Comparison of ENCODE assay signal across 1 cellular context in the genomic region with DNA sequence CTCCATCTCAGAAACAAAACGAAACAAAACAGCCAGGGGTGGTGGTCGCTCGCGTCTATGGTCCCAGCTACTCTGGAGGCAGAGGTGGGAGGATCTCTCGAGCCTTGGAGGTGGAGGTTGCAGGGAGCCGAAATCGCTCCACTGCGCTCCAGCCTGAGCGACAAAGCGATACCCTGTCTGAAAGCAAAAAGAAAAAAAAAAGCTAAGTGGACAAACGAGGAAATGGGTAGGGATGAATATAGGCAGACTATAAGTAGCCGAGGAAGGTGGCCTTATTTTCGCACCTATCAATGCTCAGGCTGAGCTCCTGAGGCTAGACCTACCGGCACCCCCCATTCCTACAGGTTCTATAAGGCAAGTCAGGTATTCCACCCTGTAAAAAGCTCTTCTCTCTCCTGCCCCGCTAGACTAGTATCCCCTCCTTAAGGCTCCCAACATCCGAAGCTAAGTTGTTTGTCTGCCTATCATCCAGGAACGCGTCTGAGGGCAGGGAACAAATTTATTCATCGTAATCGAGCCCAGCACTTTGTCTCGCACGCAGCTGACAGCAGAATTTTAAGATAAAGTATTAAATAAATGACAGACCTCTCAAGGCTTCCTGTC.
TF ChIP-seq lines count a peak whose summit lies in the region.

No MANE protein-coding gene starts in this region.

TF ChIP-seq in H1, 55 proteins besides CTCF, POLR2A, EP300 and RAD21 (continued from another document):
- TF ChIP-seq SIN3A (conservative IDR thresholded peaks at IDR 0.05 in 1 of 2, IDR thresholded peaks at IDR 0.05 in 1 of 2; ENCODE audit: low read depth in 1 of 2, low read length in 2 of 2) = 0 out of 4 replicates have a peak, but pooled peaks have one; percentile 0 to 28
- no peak for TF ChIP-seq SIX5 (IDR thresholded peaks at IDR 0.05; ENCODE audit: low read depth, low read length)
